Comparison of ENCODE assay signal across 23 cellular contexts in the genomic region with DNA sequence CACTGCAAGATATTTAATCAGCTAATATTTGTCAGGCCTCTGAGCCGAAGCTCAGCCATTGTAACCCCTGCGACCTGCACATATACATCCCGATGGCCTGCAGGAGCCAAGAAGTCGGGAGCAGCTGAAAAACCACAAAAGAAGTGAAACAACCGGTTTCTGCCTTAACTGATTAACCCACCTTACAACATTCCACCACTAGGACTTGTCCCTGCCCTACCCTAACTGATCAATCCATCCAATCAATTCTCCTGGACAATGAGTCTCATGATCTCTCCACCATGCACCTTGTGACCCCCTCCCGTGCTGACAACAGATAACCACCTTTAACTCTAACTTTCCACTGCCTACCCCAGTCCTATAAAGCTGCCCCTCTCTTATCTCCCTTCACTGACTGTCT.
"Had no signal": no experiment of that assay in that cellular context is flagged by ENCODE, and none has a peak within 500 bp of the region (broad histone marks: within the 10 kb centered on the region; RNA-seq: fewer than 3 reads in every experiment).

No MANE protein-coding gene starts in this region.

- H3K4me3 Mint-ChIP-seq: activated CD4-positive, alpha-beta T cell treated with anti-CD3 and anti-CD28 coated beads, Interleukin-2, amount 10 ng/mL, durations not matched to agents 7 days and 5 days; activated CD8-positive, alpha-beta T cell treated with anti-CD3 and anti-CD28 coated beads for 36 hours; activated T-cell treated with anti-CD3 and anti-CD28 coated beads, Interleukin-2, amount 50 U/mL, for 4 hours; activated T-helper 17 cell treated with anti-CD3 and anti-CD28 coated beads, Interleukin-2, amount 50 U/mL, for 72 hours; dendritic cell treated with granulocyte-macrophage colony-stimulating factor and Interleukin-4, amounts not matched to agents 40 ng/mL and 50 ng/mL, for 4 days; naive thymus-derived CD4-positive, alpha-beta T cell; neural progenitor cell; T-cell had no signal

- H3K36me3 Mint-ChIP-seq: naive thymus-derived CD4-positive, alpha-beta T cell; neural progenitor cell; T-cell had no signal

- H3K27ac Mint-ChIP-seq: activated CD4-positive, alpha-beta T cell treated with anti-CD3 and anti-CD28 coated beads, Interleukin-2, amount 10 ng/mL, durations not matched to agents 7 days and 5 days; activated CD8-positive, alpha-beta T cell treated with anti-CD3 and anti-CD28 coated beads for 36 hours; activated T-helper 17 cell treated with anti-CD3 and anti-CD28 coated beads, Interleukin-2, amount 50 U/mL, for 72 hours; dendritic cell treated with granulocyte-macrophage colony-stimulating factor and Interleukin-4, amounts not matched to agents 40 ng/mL and 50 ng/mL, for 4 days; naive thymus-derived CD4-positive, alpha-beta T cell; neural progenitor cell; T-cell had no signal

- H3K27me3 Mint-ChIP-seq: activated CD4-positive, alpha-beta T cell treated with anti-CD3 and anti-CD28 coated beads, Interleukin-2, amount 10 ng/mL, durations not matched to agents 7 days and 5 days; activated CD8-positive, alpha-beta T cell treated with anti-CD3 and anti-CD28 coated beads for 36 hours; activated T-helper 17 cell treated with anti-CD3 and anti-CD28 coated beads, Interleukin-2, amount 50 U/mL, for 72 hours; dendritic cell treated with granulocyte-macrophage colony-stimulating factor and Interleukin-4, amounts not matched to agents 40 ng/mL and 50 ng/mL, for 4 days; naive thymus-derived CD4-positive, alpha-beta T cell; T-cell had no signal

- H3K9me3 Mint-ChIP-seq: neural progenitor cell had no signal

- DNase-seq: activated CD4-positive, alpha-beta T cell treated with anti-CD3 and anti-CD28 coated beads for 1 hour; activated CD4-positive, alpha-beta T cell treated with anti-CD3 and anti-CD28 coated beads, Interleukin-2, amount 10 ng/mL, durations not matched to agents 7 days and 5 days; activated CD8-positive, alpha-beta T cell treated with anti-CD3 and anti-CD28 coated beads for 36 hours; activated gamma-delta T cell treated with Interleukin-2 at 50 U/mL for 16 hours; activated naive CD4-positive, alpha-beta T cell treated with anti-CD3 and anti-CD28 coated beads, Interleukin-2, amount 50 U/mL, for 16 hours; activated T-cell treated with anti-CD3 and anti-CD28 coated beads, Interleukin-2, amount 50 U/mL, for 4 hours; amniotic stem cell; central memory CD4-positive, alpha-beta T cell; foreskin keratinocyte; heart left ventricle; kidney glomerular epithelial cell; left lung; naive thymus-derived CD4-positive, alpha-beta T cell; occipital lobe; right cardiac atrium; stimulated activated CD4-positive, alpha-beta T cell treated with anti-CD3 and anti-CD28 coated beads, Interleukin-15, amount 100 ng/mL, for 24 hours; stimulated activated CD4-positive, alpha-beta T cell treated with anti-CD3 and anti-CD28 coated beads, Interleukin-2, amount 100 ng/mL, for 24 hours; stimulated activated naive CD4-positive, alpha-beta T cell; T-cell; tibial artery had no signal

- H3K4me1 Mint-ChIP-seq: activated CD4-positive, alpha-beta T cell treated with anti-CD3 and anti-CD28 coated beads, Interleukin-2, amount 10 ng/mL, durations not matched to agents 7 days and 5 days; activated T-helper 17 cell treated with anti-CD3 and anti-CD28 coated beads, Interleukin-2, amount 50 U/mL, for 72 hours; naive thymus-derived CD4-positive, alpha-beta T cell; neural progenitor cell; T-cell had no signal
